In genomic region chr21:14027235-14027869, GRCh38 we compare ENCODE assay signal across 8 cellular contexts.
DNase-seq lines count a peak whose midpoint lies in the region; ATAC-seq and TF ChIP-seq lines count a peak whose summit lies in the region.
"Not testable (repeated sequence)": the region's sequence is repeated elsewhere in the genome, so short reads cannot be mapped to it uniquely, and the experiment has no call there.

No MANE protein-coding gene starts in this region.

- TF ChIP-seq CTCF in spleen (IDR thresholded peaks at IDR 0.05 in 8 of 11, conservative IDR thresholded peaks at IDR 0.05 in 3 of 11) = not testable (repeated sequence)

- not testable (repeated sequence) for H3K27me3 ChIP-seq in spleen (replicated peaks in 1 of 7)

- DNase-seq in AG08396 (ENCODE audit: low spot score) = peak; percentile 89
- DNase-seq in NCI-H2227 treated with DMSO at 0.1 percent for 48 hours (lab: John Stamatoyannopoulos, UW) = peak; percentile 90
- peak; percentile 59 to 72 (median 66) for DNase-seq in activated CD4-positive, CD25-positive, alpha-beta regulatory T cell (lab: John Stamatoyannopoulos, UW)
- peak; percentile 83 for DNase-seq in central memory CD4-positive, alpha-beta T cell
- peak; percentile 88 for DNase-seq in inferior parietal cortex (ENCODE audit: extremely low spot score)
- DNase-seq in spleen = peak; percentile 93

- peak; percentile 43 for TF ChIP-seq POLR2A in GM18951 (IDR thresholded peaks at IDR 0.05; ENCODE audit: extremely low read depth, insufficient read depth, insufficient read length)
- not testable (repeated sequence) for TF ChIP-seq POLR2A in spleen (IDR thresholded peaks at IDR 0.05)

- intact Hi-C loops in spleen (cut with DNase I; ENCODE audit: low total_unique reads) = not testable (repeated sequence)

- H3K36me3 ChIP-seq in spleen = not testable (repeated sequence)

- 0 to 1% (median 0%) methylated on average over 14 to 30 of the region's 37 CpGs for WGBS in spleen, 5 donors

- peak; percentile 100 for ATAC-seq in HG03139 (IDR thresholded peaks at IDR 0.05; ENCODE audit: unreplicated experiment)

- peak overlapping the region in 1 of 8 donors; percentile 15 for H3K27ac ChIP-seq in spleen

- not testable (repeated sequence) for H3K9me3 ChIP-seq in spleen

- in situ Hi-C loops in GM18951 (cut with MboI; ENCODE audit: low sequenced_read_pairs, unreplicated experiment) = not testable (repeated sequence)

- H3K4me1 ChIP-seq in spleen = not testable (repeated sequence)

- H3K4me3 ChIP-seq in spleen = peak overlapping the region; percentile 23 to 73 (median 46)
